In the genomic region with DNA sequence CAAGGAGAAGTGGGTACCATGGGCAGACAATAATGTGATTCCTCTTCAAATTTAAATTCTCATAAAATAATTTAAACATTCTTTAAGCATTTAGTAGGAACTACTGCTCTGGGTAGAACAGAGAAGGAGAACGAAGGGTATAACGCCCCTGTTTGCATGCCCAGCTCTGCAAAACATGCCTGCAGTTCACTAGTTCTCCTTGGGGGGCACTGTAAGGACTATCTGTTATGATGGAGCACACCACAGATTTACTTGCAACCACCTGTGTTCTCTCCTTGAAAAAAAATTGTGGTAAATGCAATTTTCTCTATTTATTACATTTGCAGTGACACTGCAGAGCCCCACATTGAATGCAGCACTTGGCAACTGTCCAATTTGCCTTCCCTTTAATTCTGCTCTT, we compare ENCODE assay signal across 8 cellular contexts.
DNase-seq lines count a peak whose midpoint lies in the region; ATAC-seq and TF ChIP-seq lines count a peak whose summit lies in the region.

No MANE protein-coding gene starts in this region.

- H3K36me3 Mint-ChIP-seq in endodermal cell (ENCODE audit: low read depth): no peaks in the 10 kb centered on the region
- H3K36me3 Mint-ChIP-seq in naive thymus-derived CD8-positive, alpha-beta T cell: no peaks in the 10 kb centered on the region

- WGBS in endodermal cell (ENCODE audit: insufficient coverage in 1 of 2, insufficient read length in 1 of 2), 2 experiments: 88% methylated on average over 2 of the region's 2 CpGs; no CpG with 5 or more reads in 1 of the 2 experiments

- H3K9me3 Mint-ChIP-seq in endodermal cell: no peaks in the 10 kb centered on the region
- peaks cover 0 to 16% (median 5%) of the 10 kb centered on the region in 9 donors for H3K9me3 Mint-ChIP-seq in naive thymus-derived CD8-positive, alpha-beta T cell

- H3K27ac Mint-ChIP-seq in endodermal cell: no peak overlapping the region
- no peak overlapping the region for H3K27ac Mint-ChIP-seq in naive thymus-derived CD8-positive, alpha-beta T cell

- ATAC-seq in GM18907 (IDR thresholded peaks at IDR 0.05; ENCODE audit: unreplicated experiment) (peak; percentile 89), HG03432 (IDR thresholded peaks at IDR 0.05; ENCODE audit: unreplicated experiment) (peak; percentile 87)
- ATAC-seq in naive thymus-derived CD8-positive, alpha-beta T cell: no peak

- no peak overlapping the region for H3K9ac ChIP-seq in endodermal cell (ENCODE audit: extremely low read depth, low read length, poor library complexity, severe bottlenecking)

- no peaks in the 10 kb centered on the region for H3K4me1 ChIP-seq in endodermal cell (ENCODE audit: control insufficient read depth, insufficient read depth, low read length)

- H3K36me3 ChIP-seq in BJ (ENCODE audit: control insufficient read depth, insufficient read depth, low read length) (no peaks in the 10 kb centered on the region), endodermal cell (ENCODE audit: control insufficient read depth, insufficient read depth, low read length) (no peaks in the 10 kb centered on the region)

- no peaks in the 10 kb centered on the region for H3K27me3 ChIP-seq in BJ (ENCODE audit: control insufficient read depth, insufficient read depth, low read length)
- no peaks in the 10 kb centered on the region for H3K27me3 ChIP-seq in endodermal cell (ENCODE audit: control insufficient read depth, insufficient read depth, low read length, poor library complexity, severe bottlenecking)

- H3K27ac ChIP-seq in endodermal cell (ENCODE audit: low read depth, low read length): no peak overlapping the region

- no peaks in the 10 kb centered on the region for H3K9me3 ChIP-seq in endodermal cell (ENCODE audit: control insufficient read depth, low read length)

- no peak overlapping the region for H3K4me3 ChIP-seq in BJ (ENCODE audit: low read depth, low read length)
- H3K4me3 ChIP-seq in endodermal cell (ENCODE audit: low read length): no peak overlapping the region

- peak; percentile 60 for TF ChIP-seq CTCF in BJ (IDR thresholded peaks at IDR 0.05; ENCODE audit: insufficient read depth, low read depth, low read length)
- TF ChIP-seq CTCF in endodermal cell (conservative IDR thresholded peaks at IDR 0.05): peak; percentile 67

- in situ Hi-C loops in G401 (cut with HindIII; ENCODE audit: low sequenced_read_pairs): no loop called here

- DNase-seq in BJ (ENCODE audit: low read depth) (no peak), endodermal cell (peak; percentile 77), GF-D8 (lab: John Stamatoyannopoulos, UW) (no peak), G401 (ENCODE audit: low spot score) (no peak)
- no peak for DNase-seq in stimulated activated CD4-positive, alpha-beta T cell treated with anti-CD3 and anti-CD28 coated beads, Interleukin-2, amount 100 ng/mL, for 24 hours
- DNase-seq in naive thymus-derived CD8-positive, alpha-beta T cell: no peak

- CTCF ChIA-PET in BJ (lab: Yijun Ruan, JAX): interaction anchor here (1.1 kb wide), 1 partner anchor 11 kb away, joined by 3 read pairs; no protein-coding TSS in a partner anchor

- no peak overlapping the region for H3K4me3 Mint-ChIP-seq in endodermal cell
- no peak overlapping the region for H3K4me3 Mint-ChIP-seq in naive thymus-derived CD8-positive, alpha-beta T cell

- H3K4me1 Mint-ChIP-seq in endodermal cell: no peaks in the 10 kb centered on the region
- H3K4me1 Mint-ChIP-seq in naive thymus-derived CD8-positive, alpha-beta T cell: no peaks in the 10 kb centered on the region

- POLR2A ChIA-PET in BJ (lab: Charles Lee): no interaction called here
- POLR2A ChIA-PET in naive thymus-derived CD8-positive, alpha-beta T cell (lab: Charles Lee): no interaction called here

- no peaks in the 10 kb centered on the region for H3K27me3 Mint-ChIP-seq in endodermal cell (ENCODE audit: insufficient read depth)
- H3K27me3 Mint-ChIP-seq in naive thymus-derived CD8-positive, alpha-beta T cell: no peaks in the 10 kb centered on the region

Comparison
In these comparisons a context has a peak if more than half of its experiments do, and no peak if none do; other contexts are left out.
1. ATAC-seq: peak in GM18907 (single experiment) and HG03432 (single experiment); none in naive thymus-derived CD8-positive, alpha-beta T cell (0 of 2).